8 cellular contexts compared by ENCODE assay signal in genomic region chr13:95301947-95302386, GRCh38. TPM values are rescaled to one million over a fixed set of nuclear protein-coding genes. Genes with fewer than 3 reads are reported as not detected.
DNase-seq lines count a peak whose midpoint lies in the region; ATAC-seq, FAIRE-seq and TF ChIP-seq lines count a peak whose summit lies in the region.

No MANE protein-coding gene starts in this region.

- peak overlapping the region; percentile 47 for H3K27ac Mint-ChIP-seq in memory B cell

- H3K27me3 Mint-ChIP-seq in memory B cell: no peaks in the 10 kb centered on the region

- peak; percentile 72 for FAIRE-seq in GM12878 (lab: Jason Lieb, UNC)

- peak overlapping the region; percentile 84 for H3K9ac ChIP-seq in GM12878 (ENCODE audit: control insufficient read depth, insufficient read depth, low read length)

- H3K79me2 ChIP-seq in GM12878 (ENCODE audit: control insufficient read depth, insufficient read depth, low read length): peaks cover 45% of the 10 kb centered on the region

- peak overlapping the region; percentile 85 for H3K4me3 Mint-ChIP-seq in memory B cell

- H3K36me3 ChIP-seq in GM12878 (ENCODE audit: control insufficient read depth in 2 of 2, insufficient read depth in 2 of 2, low read length in 1 of 2): peaks cover 0 to 5% of the 10 kb centered on the region in 2 experiments; a peak in 2 of 4 replicates
- no peaks in the 10 kb centered on the region for H3K36me3 ChIP-seq in vagina

- CTCF ChIA-PET in GM12878 (lab: Yijun Ruan, JAX): interaction anchor here (0.6 to 11.9 kb wide), 10 partner anchors 11 to 142 kb away, joined by 3 to 198 read pairs (median 5); no protein-coding TSS in a partner anchor

- in situ Hi-C loops in GM12878 (cut with MboI): no loop called here

- TF ChIP-seq EP300 in GM12878 (IDR thresholded peaks at IDR 0.05; ENCODE audit: borderline replicate concordance in 1 of 2, control insufficient read depth in 1 of 2, low read depth in 2 of 2, low read length in 2 of 2): no peak

- peak overlapping the region; percentile 89 for H3K27ac ChIP-seq in GM12878 (ENCODE audit: control insufficient read depth, insufficient read depth)
- peak overlapping the region; percentile 68 for H3K27ac ChIP-seq in vagina

- ATAC-seq in GM12878 (peak; percentile 2; the same call in 1 of the 3 replicates), memory B cell (ENCODE audit: low read depth) (peak; percentile 4), HG02610 (IDR thresholded peaks at IDR 0.05; ENCODE audit: unreplicated experiment) (no peak), left colon (no peak), HG02885 (IDR thresholded peaks at IDR 0.05; ENCODE audit: poor library complexity, unreplicated experiment) (no peak)

- H3K4me1 ChIP-seq in GM12878 (ENCODE audit: control insufficient read depth, insufficient read depth, low read length) (peaks cover 14% of the 10 kb centered on the region), vagina (peaks cover 17% of the 10 kb centered on the region)

- no peak for TF ChIP-seq POLR2A in GM12878 (IDR thresholded peaks at IDR 0.05; ENCODE audit: low read depth, low read length)
- TF ChIP-seq POLR2A in vagina (IDR thresholded peaks at IDR 0.05): no peak

- TF ChIP-seq RAD21 in GM12878 (IDR thresholded peaks at IDR 0.05; ENCODE audit: insufficient read depth, low read depth, low read length): no peak

- peaks cover 18% of the 10 kb centered on the region for H3K4me1 Mint-ChIP-seq in memory B cell

- H3K4me2 ChIP-seq in GM12878 (ENCODE audit: control insufficient read depth, insufficient read depth): peak overlapping the region; percentile 95

- peak overlapping the region; percentile 59 for H2AFZ ChIP-seq in GM12878 (ENCODE audit: control insufficient read depth, low read depth, low read length)

- DNase-seq in MV-4-11 (lab: John Stamatoyannopoulos, UW) (peak; percentile 50), GM12878 (ENCODE audit: low read depth, low spot score) (no peak), memory B cell (ENCODE audit: low spot score in 2 of 2) (no peak), vagina (ENCODE audit: extremely low spot score in 2 of 2) (no peak), left colon (no peak)

- H4K20me1 ChIP-seq in GM12878 (ENCODE audit: control insufficient read depth, insufficient read depth): no peaks in the 10 kb centered on the region; the same call in 1 of the 2 replicates

- SMC1A ChIA-PET in GM12878 (lab: Charles Lee; ENCODE audit: uncharacterized antibody, unreplicated experiment): interaction anchor here (0.7 to 12.1 kb wide), 12 partner anchors 13 to 111 kb away, joined by 3 to 157 read pairs (median 5); no protein-coding TSS in a partner anchor

- BruUV-seq in GM12878 (replicated peaks; lab: Mats Ljungman, UMichigan): TSS peak; percentile 73

- POLR2A ChIA-PET in GM12878 (lab: Charles Lee): interaction anchor here (0.6 to 5.3 kb wide), 4 partner anchors 12 to 77 kb away, joined by 3 to 54 read pairs (median 3); no protein-coding TSS in a partner anchor

- RAD21 ChIA-PET in GM12878 (lab: Charles Lee; ENCODE audit: unreplicated experiment): interaction anchor here (0.5 to 9.2 kb wide), 13 partner anchors 37 to 111 kb away, joined by 3 to 113 read pairs (median 6); no protein-coding TSS in a partner anchor

- TF ChIP-seq CTCF in GM12875 (IDR thresholded peaks at IDR 0.05; ENCODE audit: borderline replicate concordance, insufficient read depth, low read depth, low read length): no peak
- no peak for TF ChIP-seq CTCF in GM12878 (IDR thresholded peaks at IDR 0.05 in 2 of 3, conservative IDR thresholded peaks at IDR 0.05 in 1 of 3; ENCODE audit: control insufficient read depth in 2 of 3, extremely low read depth in 1 of 3, insufficient read depth in 1 of 3, low read depth in 3 of 3, low read length in 3 of 3)
- no peak for TF ChIP-seq CTCF in vagina (IDR thresholded peaks at IDR 0.05)

- no peaks in the 10 kb centered on the region for H3K36me3 Mint-ChIP-seq in memory B cell

- intact Hi-C loops in GM12878 (cut with micrococcal nuclease; ENCODE audit: unreplicated experiment): loop anchor here (2.0 to 5.0 kb wide), 2 partner anchors 41 to 175 kb away; no protein-coding TSS in a partner anchor
- intact Hi-C loops in vagina (cut with DNase I): no loop called here
- intact Hi-C loops in left colon (cut with DNase I, micrococcal nuclease): no loop called here

- H3K9me3 ChIP-seq in GM12878 (replicated peaks; ENCODE audit: control insufficient read depth, insufficient read depth, low read length): no peaks in the 10 kb centered on the region
- H3K9me3 ChIP-seq in vagina: no peaks in the 10 kb centered on the region

- H3K9me3 Mint-ChIP-seq in memory B cell: no peaks in the 10 kb centered on the region

- 41% methylated on average over 14 of the region's 14 CpGs for WGBS in GM12878 (ENCODE audit: insufficient coverage, insufficient replicate concordance, low lambda C conversion rate, missing lambda C conversion rate)

- H3K27me3 ChIP-seq in GM12878 (replicated peaks in 1 of 2; ENCODE audit: control insufficient read depth in 2 of 2, insufficient read depth in 2 of 2, low read length in 1 of 2) (no peaks in the 10 kb centered on the region), vagina (no peaks in the 10 kb centered on the region)

- H3K4me3 ChIP-seq in GM12875 (ENCODE audit: low read depth, low read length): peak overlapping the region; percentile 94
- peak overlapping the region; percentile 46 for H3K4me3 ChIP-seq in GM12878
- H3K4me3 ChIP-seq in vagina: peak overlapping the region; percentile 71 to 93

TF ChIP-seq in GM12878, 131 proteins besides CTCF, POLR2A, EP300 and RAD21 (continues in another document):
- TF ChIP-seq BCL3 (IDR thresholded peaks at IDR 0.05; ENCODE audit: borderline replicate concordance, insufficient read depth, low read depth, low read length, poor library complexity, severe bottlenecking) (peak; percentile 33), IKZF2 (IDR thresholded peaks at IDR 0.05) (peak in 1 of 2 experiments; percentile 52; a peak in 1 of 4 replicates), MTA3 (IDR thresholded peaks at IDR 0.05; ENCODE audit: borderline replicate concordance, low read length) (no peak), ZNF217 (IDR thresholded peaks at IDR 0.05) (no peak), ZNF207 (IDR thresholded peaks at IDR 0.05; ENCODE audit: borderline replicate concordance) (no peak), MLLT1 (IDR thresholded peaks at IDR 0.05) (0 out of 2 replicates have a peak, but pooled peaks have one; percentile 24), CBFB (IDR thresholded peaks at IDR 0.05; ENCODE audit: low read depth) (no peak)

RNA-seq across cellular contexts. Expression of gene ABCC4, which starts 0.7 kb away (rescaled TPM):
- 273 and 306 TPM in 2 replicates for total RNA-seq in GM12878 (2013; cell fraction: nucleolus; rRNA removed)
- total RNA-seq in GM12878 (2014; rRNA removed) (28.1 and 37.8 TPM in 2 replicates), GM12878 (2014; rRNA removed; fragmentation: Illumina TruSeq; extraction: Trizol) (34.7 and 37.8 TPM in 2 replicates), GM12878 (2021) (35.6 and 36.4 TPM in 2 replicates), vagina (13.3 TPM), left colon (10 to 100 TPM; 21.0 to 27.1 TPM)
- 8.8 TPM for polyA plus RNA-seq in GM12878 (2011; ENCODE audit: low read depth)
- polyA plus RNA-seq in GM12878 (2011; rRNA removed) (44.4 and 58.5 TPM in 2 replicates), GM12878 (2014; fragmentation: Illumina TruSeq; extraction: Trizol) (28.3 and 30.3 TPM in 2 replicates), GM12878 (2014; fragmentation: Nextera tagmentation; extraction: Ambion mirVana) (1 to 10 TPM; 7.2 to 8.0 TPM), GM12878 (2014; rRNA removed) (16.5 and 20.0 TPM in 2 replicates), GM12878 (2016; fragmentation: Nextera tagmentation; extraction: Ambion mirVana) (10 to 100 TPM; 18.3 to 19.3 TPM)
- polyA plus RNA-seq in GM12878 (2011; cell fraction: cytosol; rRNA removed): 21.1 and 22.0 TPM in 2 replicates
- polyA plus RNA-seq in GM12878 (2011; cell fraction: nucleus; rRNA removed): 30.5 and 31.4 TPM in 2 replicates
- 11.4 and 12.6 TPM in 2 replicates for polyA plus RNA-seq in GM12878 (2012)
- polyA minus RNA-seq in GM12878 (2011; rRNA and poly(A)+ RNA removed): 127 and 164 TPM in 2 replicates
- 26.5 and 28.6 TPM in 2 replicates for polyA minus RNA-seq in GM12878 (2011; cell fraction: cytosol; rRNA and poly(A)+ RNA removed)
- 73.5 and 115 TPM in 2 replicates for polyA minus RNA-seq in GM12878 (2011; cell fraction: nucleus; rRNA and poly(A)+ RNA removed)

Comparison
In these comparisons a context has a peak if more than half of its experiments do, and no peak if none do; other contexts are left out.
1. ATAC-seq: peak in GM12878 (single experiment) and memory B cell (single experiment); none in HG02610 (single experiment), left colon (single experiment) and HG02885 (single experiment).
2. Peak in every context shown above with its lines, with median percentiles within 50 percentile points of each other: H3K4me3 ChIP-seq.